In the genomic region with DNA sequence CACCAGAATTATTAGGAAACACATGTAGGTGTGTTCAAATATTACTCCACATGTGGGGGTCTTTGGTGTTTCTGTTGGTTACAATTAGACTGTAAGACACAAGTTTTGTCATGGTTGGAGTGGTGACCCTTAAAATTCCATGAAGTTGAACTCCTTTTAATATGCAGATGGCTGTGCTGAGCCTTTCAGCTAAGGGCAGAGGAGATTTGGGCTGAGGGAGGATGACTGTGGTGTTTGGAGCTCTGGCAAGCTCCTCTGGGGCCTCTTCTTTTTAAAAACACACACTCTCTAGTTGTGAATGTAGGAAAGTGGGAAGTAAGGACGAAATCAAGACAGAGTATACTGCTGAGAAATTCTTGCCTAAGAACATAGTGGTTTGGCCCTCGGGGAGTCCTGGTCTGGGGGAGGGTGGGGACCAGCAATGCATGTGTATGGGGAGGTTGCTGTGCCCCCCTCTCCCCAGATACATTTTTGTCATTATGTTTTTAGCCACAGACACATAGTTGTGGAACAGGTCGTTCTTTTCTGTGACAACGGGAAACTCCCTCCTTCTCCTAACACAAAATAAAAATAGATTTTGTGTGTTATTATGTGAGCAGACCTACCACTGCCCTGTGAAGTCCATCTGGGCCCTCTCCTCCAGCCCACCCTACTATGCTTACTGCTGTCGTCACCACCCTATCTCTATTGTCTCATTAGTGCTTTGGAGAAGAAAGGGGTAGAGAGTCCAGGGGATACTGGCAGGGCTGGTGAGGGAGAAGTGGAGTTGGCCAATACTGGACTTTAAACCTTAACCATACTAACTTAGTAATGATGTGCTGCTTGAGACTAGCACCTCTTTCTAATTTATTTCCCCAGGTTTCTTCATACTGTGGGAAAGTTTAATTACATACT, we compare ENCODE assay signal across 1 cellular context.
TF ChIP-seq lines count a peak whose summit lies in the region.

No MANE protein-coding gene starts in this region.

TF ChIP-seq in H1, 55 proteins besides CTCF, POLR2A, EP300 and RAD21:
- TF ChIP-seq NRF1 (IDR thresholded peaks at IDR 0.05; ENCODE audit: low read depth, low read length): no peak
- TF ChIP-seq TCF12 (IDR thresholded peaks at IDR 0.05; ENCODE audit: low read depth, low read length): no peak
- no peak for TF ChIP-seq SIN3A (conservative IDR thresholded peaks at IDR 0.05 in 1 of 2, IDR thresholded peaks at IDR 0.05 in 1 of 2; ENCODE audit: low read depth in 1 of 2, low read length in 2 of 2)
- TF ChIP-seq EGR1 (IDR thresholded peaks at IDR 0.05; ENCODE audit: borderline replicate concordance, low read depth, low read length): no peak
- TF ChIP-seq CHD2 (IDR thresholded peaks at IDR 0.05; ENCODE audit: low read length): no peak
- TF ChIP-seq SIRT6 (IDR thresholded peaks at IDR 0.05; ENCODE audit: low read length): no peak
- no peak for TF ChIP-seq SP2 (IDR thresholded peaks at IDR 0.05; ENCODE audit: low read length)
- no peak for TF ChIP-seq JUN (IDR thresholded peaks at IDR 0.05; ENCODE audit: low read depth, low read length)
- TF ChIP-seq, protein P1, sequence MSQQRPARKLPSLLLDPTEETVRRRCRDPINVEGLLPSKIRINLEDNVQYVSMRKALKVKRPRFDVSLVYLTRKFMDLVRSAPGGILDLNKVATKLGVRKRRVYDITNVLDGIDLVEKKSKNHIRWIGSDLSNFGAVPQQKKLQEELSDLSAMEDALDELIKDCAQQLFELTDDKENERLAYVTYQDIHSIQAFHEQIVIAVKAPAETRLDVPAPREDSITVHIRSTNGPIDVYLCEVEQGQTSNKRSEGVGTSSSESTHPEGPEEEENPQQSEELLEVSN (IDR thresholded peaks at IDR 0.05): no peak
- TF ChIP-seq CREB1 (IDR thresholded peaks at IDR 0.05): no peak
- TF ChIP-seq, protein P2, sequence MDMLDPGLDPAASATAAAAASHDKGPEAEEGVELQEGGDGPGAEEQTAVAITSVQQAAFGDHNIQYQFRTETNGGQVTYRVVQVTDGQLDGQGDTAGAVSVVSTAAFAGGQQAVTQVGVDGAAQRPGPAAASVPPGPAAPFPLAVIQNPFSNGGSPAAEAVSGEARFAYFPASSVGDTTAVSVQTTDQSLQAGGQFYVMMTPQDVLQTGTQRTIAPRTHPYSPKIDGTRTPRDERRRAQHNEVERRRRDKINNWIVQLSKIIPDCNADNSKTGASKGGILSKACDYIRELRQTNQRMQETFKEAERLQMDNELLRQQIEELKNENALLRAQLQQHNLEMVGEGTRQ (IDR thresholded peaks at IDR 0.05; ENCODE audit: low read length): no peak
- no peak for TF ChIP-seq CHD1 (IDR thresholded peaks at IDR 0.05; ENCODE audit: low read depth, low read length)
- no peak for TF ChIP-seq CBX5 (IDR thresholded peaks at IDR 0.05; ENCODE audit: low read depth, low read length)
- TF ChIP-seq POU5F1 (IDR thresholded peaks at IDR 0.05; ENCODE audit: low read depth, low read length): no peak
- TF ChIP-seq RFX5 (IDR thresholded peaks at IDR 0.05; ENCODE audit: borderline replicate concordance, low read depth, low read length): no peak
- TF ChIP-seq TAF1 (IDR thresholded peaks at IDR 0.05; ENCODE audit: low read depth, low read length): no peak
- TF ChIP-seq KDM5A (IDR thresholded peaks at IDR 0.05; ENCODE audit: low read length): no peak
- TF ChIP-seq CTBP2 (IDR thresholded peaks at IDR 0.05; ENCODE audit: borderline replicate concordance, insufficient read depth, insufficient read length, low read length): no peak
- no peak for TF ChIP-seq KDM1A (IDR thresholded peaks at IDR 0.05; ENCODE audit: borderline replicate concordance, low read length)
